ENCODE assay signal across 22 cellular contexts in genomic region chr11:91305402-91305801, GRCh38.
"Had no signal": no experiment of that assay in that cellular context is flagged by ENCODE, and none has a peak within 500 bp of the region (broad histone marks: within the 10 kb centered on the region; RNA-seq: fewer than 3 reads in every experiment).

No MANE protein-coding gene starts in this region.

- H3K27me3 ChIP-seq: body of pancreas, esophagus muscularis mucosa, right atrium auricular region, tibial artery, uterus had no signal

- H3K36me3 ChIP-seq: esophagus muscularis mucosa, right atrium auricular region, tibial artery, uterus had no signal

- H3K27ac Mint-ChIP-seq: activated CD4-positive, alpha-beta T cell treated with anti-CD3 and anti-CD28 coated beads, Interleukin-2, amount 10 ng/mL, durations not matched to agents 7 days and 5 days; activated naive CD8-positive, alpha-beta T cell treated with anti-CD3 and anti-CD28 coated beads for 36 hours; activated T-helper 1 cell treated with anti-CD3 and anti-CD28 coated beads, Interleukin-12 subunit alpha, Interleukin-12 subunit beta, Interleukin-2, Interleukin-4 antibody, amounts not matched to agents 30 ng/mL and 10 ng/mL and 1 ng/mL, durations not matched to agents 14 hours and 24 hours and 36 hours; memory B cell; nephron; stimulated activated naive B cell treated with anti-CD40 and anti-IgM and Interleukin-4, amounts not matched to agents 10 μg/mL and 1 μg/mL and 100 μg/mL, for 72 hours had no signal

- H3K9me3 ChIP-seq: body of pancreas, esophagus muscularis mucosa, right atrium auricular region, tibial artery, uterus had no signal

- H3K4me3 Mint-ChIP-seq: activated CD4-positive, alpha-beta T cell treated with anti-CD3 and anti-CD28 coated beads, Interleukin-2, amount 10 ng/mL, durations not matched to agents 7 days and 5 days; activated naive CD8-positive, alpha-beta T cell treated with anti-CD3 and anti-CD28 coated beads for 36 hours; activated T-helper 1 cell treated with anti-CD3 and anti-CD28 coated beads, Interleukin-12 subunit alpha, Interleukin-12 subunit beta, Interleukin-2, Interleukin-4 antibody, amounts not matched to agents 30 ng/mL and 10 ng/mL and 1 ng/mL, durations not matched to agents 14 hours and 24 hours and 36 hours; central memory CD8-positive, alpha-beta T cell; memory B cell; nephron; stimulated activated naive B cell treated with anti-CD40 and anti-IgM and Interleukin-4, amounts not matched to agents 10 μg/mL and 1 μg/mL and 100 μg/mL, for 72 hours had no signal

- H3K36me3 Mint-ChIP-seq: activated naive CD8-positive, alpha-beta T cell treated with anti-CD3 and anti-CD28 coated beads for 36 hours; memory B cell; stimulated activated naive B cell treated with anti-CD40 and anti-IgM and Interleukin-4, amounts not matched to agents 10 μg/mL and 1 μg/mL and 100 μg/mL, for 72 hours had no signal

- H3K9me3 Mint-ChIP-seq: activated CD4-positive, alpha-beta T cell treated with anti-CD3 and anti-CD28 coated beads, Interleukin-2, amount 10 ng/mL, durations not matched to agents 7 days and 5 days had no signal

- H3K27me3 Mint-ChIP-seq: activated CD4-positive, alpha-beta T cell treated with anti-CD3 and anti-CD28 coated beads, Interleukin-2, amount 10 ng/mL, durations not matched to agents 7 days and 5 days; activated naive CD8-positive, alpha-beta T cell treated with anti-CD3 and anti-CD28 coated beads for 36 hours; central memory CD8-positive, alpha-beta T cell; memory B cell; stimulated activated naive B cell treated with anti-CD40 and anti-IgM and Interleukin-4, amounts not matched to agents 10 μg/mL and 1 μg/mL and 100 μg/mL, for 72 hours had no signal

- DNase-seq: activated CD4-positive, alpha-beta T cell treated with anti-CD3 and anti-CD28 coated beads, Interleukin-2, amount 10 ng/mL, durations not matched to agents 7 days and 5 days; activated CD4-positive, CD25-positive, alpha-beta regulatory T cell; activated naive CD8-positive, alpha-beta T cell treated with anti-CD3 and anti-CD28 coated beads for 36 hours; amygdala; body of pancreas; hypothalamus; kidney glomerular epithelial cell; left ventricle myocardium superior; occipital lobe; stimulated activated CD4-positive, alpha-beta T cell treated with anti-CD3 and anti-CD28 coated beads, Interleukin-15, amount 100 ng/mL, for 24 hours; stimulated activated CD4-positive, alpha-beta T cell treated with anti-CD3 and anti-CD28 coated beads, Interleukin-4, amount 100 ng/mL, for 1 hour; stimulated activated naive B cell treated with anti-CD40 and anti-IgM and Interleukin-4, amounts not matched to agents 10 μg/mL and 1 μg/mL and 100 μg/mL, for 72 hours; tibial artery; uterus had no signal

- ATAC-seq: body of pancreas; left ventricle myocardium superior; stimulated activated naive B cell treated with anti-CD40 and anti-IgM and Interleukin-4, amounts not matched to agents 10 μg/mL and 1 μg/mL and 100 μg/mL, for 72 hours had no signal

- H3K4me1 ChIP-seq: body of pancreas, right atrium auricular region, tibial artery, uterus had no signal

- H3K4me3 ChIP-seq: body of pancreas, coronary artery, esophagus muscularis mucosa, right atrium auricular region, skin epidermis, tibial artery, uterus had no signal

- H3K4me1 Mint-ChIP-seq: activated CD4-positive, alpha-beta T cell treated with anti-CD3 and anti-CD28 coated beads, Interleukin-2, amount 10 ng/mL, durations not matched to agents 7 days and 5 days; activated naive CD8-positive, alpha-beta T cell treated with anti-CD3 and anti-CD28 coated beads for 36 hours; central memory CD8-positive, alpha-beta T cell; memory B cell; nephron; stimulated activated naive B cell treated with anti-CD40 and anti-IgM and Interleukin-4, amounts not matched to agents 10 μg/mL and 1 μg/mL and 100 μg/mL, for 72 hours had no signal

- H3K27ac ChIP-seq: body of pancreas, coronary artery, esophagus muscularis mucosa, right atrium auricular region, skin epidermis, tibial artery, uterus had no signal
